ENCODE assay signal across 7 cellular contexts in genomic region chr7:151013356-151013727, GRCh38. TPM values are rescaled to one million over a fixed set of nuclear protein-coding genes. Genes with fewer than 3 reads are reported as not detected.
A peak's percentile ranks its signal among the peaks of the same experiment; 100 is the strongest.
DNase-seq lines count a peak whose midpoint lies in the region; TF ChIP-seq lines count a peak whose summit lies in the region.
"Had no signal": no experiment of that assay in that cellular context is flagged by ENCODE, and none has a peak within 500 bp of the region (broad histone marks: within the 10 kb centered on the region; RNA-seq: fewer than 3 reads in every experiment).

No MANE protein-coding gene starts in this region.

- H3K27ac ChIP-seq in HUES6 (ENCODE audit: low read depth, low read length) = no peak overlapping the region
- no peak overlapping the region for H3K27ac ChIP-seq in duodenal mucosa (ENCODE audit: low read depth, low read length)
- peak overlapping the region; percentile 4 for H3K27ac ChIP-seq in smooth muscle cell (ENCODE audit: low read depth)
- H3K27ac ChIP-seq: adrenal gland had no signal

- no peak for TF ChIP-seq CTCF in smooth muscle cell (IDR thresholded peaks at IDR 0.05; ENCODE audit: borderline replicate concordance, insufficient read depth, poor library complexity, severe bottlenecking)

- no peaks in the 10 kb centered on the region for H3K79me2 ChIP-seq in smooth muscle cell (ENCODE audit: low read depth)

- H3K27me3 ChIP-seq in HUES6 (ENCODE audit: control insufficient read depth, insufficient read depth, low read length) (peaks cover 15% of the 10 kb centered on the region), duodenal mucosa (ENCODE audit: control insufficient read depth in 1 of 2, insufficient read depth in 2 of 2, low read length in 2 of 2) (peaks cover 2 to 6% of the 10 kb centered on the region in 2 donors), smooth muscle cell (ENCODE audit: low read depth) (no peaks in the 10 kb centered on the region)

- no peak overlapping the region for H2AFZ ChIP-seq in smooth muscle cell (ENCODE audit: low read depth)
- H2AFZ ChIP-seq: PC-9 had no signal

- H3K9ac ChIP-seq in HUES6 (ENCODE audit: low read length) (peak overlapping the region; percentile 14), duodenal mucosa (ENCODE audit: low read depth in 1 of 2, low read length in 2 of 2) (no peak overlapping the region), smooth muscle cell (ENCODE audit: low read depth) (no peak overlapping the region)

- WGBS in smooth muscle cell (ENCODE audit: low lambda C conversion rate) = 33% methylated on average over 17 of the region's 25 CpGs

- peak overlapping the region; percentile 64 for H3K4me3 ChIP-seq in HUES6 (ENCODE audit: low read depth, low read length)
- H3K4me3 ChIP-seq in duodenal mucosa (ENCODE audit: low read depth in 1 of 2, low read length in 2 of 2) = peak overlapping the region; percentile 45 to 64
- H3K4me3 ChIP-seq in smooth muscle cell = peak overlapping the region; percentile 38
- H3K4me3 ChIP-seq: PC-9 had no signal

- H3K36me3 ChIP-seq in HUES6 (ENCODE audit: control insufficient read depth, insufficient read depth, low read length) (no peaks in the 10 kb centered on the region; the same call in 1 of the 2 replicates), duodenal mucosa (ENCODE audit: control insufficient read depth in 1 of 2, insufficient read depth in 2 of 2, low read length in 2 of 2) (no peaks in the 10 kb centered on the region), smooth muscle cell (ENCODE audit: low read depth) (no peaks in the 10 kb centered on the region)
- H3K36me3 ChIP-seq: adrenal gland had no signal

- no peak for DNase-seq in smooth muscle cell (lab: John Stamatoyannopoulos, UW; ENCODE audit: unreplicated experiment)
- DNase-seq in GF-D8 (lab: John Stamatoyannopoulos, UW) = no peak
- no peak for DNase-seq in NCI-H2029 (lab: John Stamatoyannopoulos, UW)
- DNase-seq: PC-9 had no signal

- peak overlapping the region; percentile 76 for H3K4me2 ChIP-seq in smooth muscle cell
- H3K4me2 ChIP-seq: PC-9 had no signal

- H3K4me1 ChIP-seq in HUES6 (ENCODE audit: control insufficient read depth, insufficient read depth, low read length) (peaks cover 50% of the 10 kb centered on the region), duodenal mucosa (ENCODE audit: control insufficient read depth in 1 of 2, insufficient read depth in 2 of 2, low read length in 2 of 2) (peaks cover 22 to 36% of the 10 kb centered on the region in 2 donors), smooth muscle cell (ENCODE audit: low read depth) (peaks cover 22% of the 10 kb centered on the region)

- H4K20me1 ChIP-seq in smooth muscle cell (ENCODE audit: low read depth) = no peaks in the 10 kb centered on the region

- peaks cover 6% of the 10 kb centered on the region for H3F3A ChIP-seq in smooth muscle cell (ENCODE audit: low read depth)

- H3K9me3 ChIP-seq in HUES6 (ENCODE audit: control insufficient read depth, insufficient read depth, low read depth, low read length) (no peaks in the 10 kb centered on the region), duodenal mucosa (ENCODE audit: control insufficient read depth in 1 of 2, low read length in 2 of 2) (no peaks in the 10 kb centered on the region), smooth muscle cell (replicated peaks; ENCODE audit: low read depth) (no peaks in the 10 kb centered on the region)
- H3K9me3 ChIP-seq: adrenal gland had no signal

RNA-seq across cellular contexts. Expression of gene ATG9B, which starts 11.0 kb away (rescaled TPM):
- total RNA-seq in smooth muscle cell = 1.7 and 2.6 TPM in 2 replicates
- 6.5 and 16.6 TPM in 2 replicates for polyA plus RNA-seq in smooth muscle cell

RNA-seq across cellular contexts. Expression of gene ABCB8, which starts 14.9 kb away (rescaled TPM):
- 17.3 and 23.4 TPM in 2 replicates for total RNA-seq in smooth muscle cell
- polyA plus RNA-seq in smooth muscle cell = 24.2 and 27.0 TPM in 2 replicates

RNA-seq across cellular contexts. Expression of gene NOS3, which starts 22.5 kb away (rescaled TPM):
- total RNA-seq in smooth muscle cell = 3.4 and 6.2 TPM in 2 replicates
- polyA plus RNA-seq in smooth muscle cell = 7.8 and 11.7 TPM in 2 replicates

RNA-seq across cellular contexts. Expression of gene ASIC3, which starts 35.0 kb away (rescaled TPM):
- 2.2 and 2.3 TPM in 2 replicates for total RNA-seq in smooth muscle cell
- polyA plus RNA-seq in smooth muscle cell = 2.0 and 4.7 TPM in 2 replicates

RNA-seq across cellular contexts. Expression of gene KCNH2, which starts 35.2 kb away (rescaled TPM):
- total RNA-seq in smooth muscle cell = 12.9 and 13.3 TPM in 2 replicates
- 32.1 and 37.7 TPM in 2 replicates for polyA plus RNA-seq in smooth muscle cell
